Comparison of ENCODE assay signal across 2 cellular contexts in the genomic region with DNA sequence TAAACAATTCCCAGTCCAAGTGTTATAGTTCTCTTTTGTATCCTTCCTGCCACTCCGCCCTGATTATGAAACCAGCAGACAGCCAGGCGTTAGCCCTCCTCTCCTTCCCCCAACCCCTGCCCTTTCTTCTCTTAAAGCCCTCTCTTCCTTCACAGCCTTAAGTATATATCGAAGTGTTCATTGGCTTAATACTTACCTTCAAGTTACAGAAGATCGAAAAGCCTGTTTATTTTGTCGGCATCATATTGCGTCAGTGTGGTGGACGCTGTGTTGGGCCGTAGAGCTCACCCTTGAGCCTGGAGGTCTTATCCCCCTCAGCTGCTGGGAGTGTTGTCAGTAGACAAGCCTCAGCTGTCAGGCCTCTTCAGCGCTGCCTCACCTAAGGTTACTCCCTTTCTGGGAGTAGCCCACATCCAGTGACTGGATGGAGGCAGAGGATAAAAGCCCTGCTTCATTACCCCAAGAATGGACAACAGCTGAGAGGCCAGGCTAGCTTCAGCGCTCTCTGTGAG.
TF ChIP-seq lines count a peak whose summit lies in the region.

No MANE protein-coding gene starts in this region.

TF ChIP-seq in WTC11, 78 proteins besides CTCF, POLR2A, EP300 and RAD21 (continued from another document):
- TF ChIP-seq, protein P1, sequence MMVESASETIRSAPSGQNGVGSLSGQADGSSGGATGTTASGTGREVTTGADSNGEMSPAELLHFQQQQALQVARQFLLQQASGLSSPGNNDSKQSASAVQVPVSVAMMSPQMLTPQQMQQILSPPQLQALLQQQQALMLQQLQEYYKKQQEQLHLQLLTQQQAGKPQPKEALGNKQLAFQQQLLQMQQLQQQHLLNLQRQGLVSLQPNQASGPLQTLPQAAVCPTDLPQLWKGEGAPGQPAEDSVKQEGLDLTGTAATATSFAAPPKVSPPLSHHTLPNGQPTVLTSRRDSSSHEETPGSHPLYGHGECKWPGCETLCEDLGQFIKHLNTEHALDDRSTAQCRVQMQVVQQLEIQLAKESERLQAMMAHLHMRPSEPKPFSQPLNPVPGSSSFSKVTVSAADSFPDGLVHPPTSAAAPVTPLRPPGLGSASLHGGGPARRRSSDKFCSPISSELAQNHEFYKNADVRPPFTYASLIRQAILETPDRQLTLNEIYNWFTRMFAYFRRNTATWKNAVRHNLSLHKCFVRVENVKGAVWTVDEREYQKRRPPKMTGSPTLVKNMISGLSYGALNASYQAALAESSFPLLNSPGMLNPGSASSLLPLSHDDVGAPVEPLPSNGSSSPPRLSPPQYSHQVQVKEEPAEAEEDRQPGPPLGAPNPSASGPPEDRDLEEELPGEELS (CRISPR knock-in tag; IDR thresholded peaks at IDR 0.05), result no peak
- TF ChIP-seq CREM (CRISPR knock-in tag; IDR thresholded peaks at IDR 0.05), result no peak
- TF ChIP-seq SP1 (CRISPR knock-in tag; conservative IDR thresholded peaks at IDR 0.05), result no peak
- TF ChIP-seq NFE2L1 (CRISPR knock-in tag; IDR thresholded peaks at IDR 0.05), result no peak
- TF ChIP-seq ATF6 (CRISPR knock-in tag; IDR thresholded peaks at IDR 0.05), result no peak
- no peak for TF ChIP-seq KAT7 (CRISPR knock-in tag; IDR thresholded peaks at IDR 0.05; ENCODE audit: borderline replicate concordance)
- no peak for TF ChIP-seq NFYB (CRISPR knock-in tag; conservative IDR thresholded peaks at IDR 0.05; ENCODE audit: low read depth)
- TF ChIP-seq, protein P2, sequence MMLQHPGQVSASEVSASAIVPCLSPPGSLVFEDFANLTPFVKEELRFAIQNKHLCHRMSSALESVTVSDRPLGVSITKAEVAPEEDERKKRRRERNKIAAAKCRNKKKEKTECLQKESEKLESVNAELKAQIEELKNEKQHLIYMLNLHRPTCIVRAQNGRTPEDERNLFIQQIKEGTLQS (CRISPR knock-in tag; conservative IDR thresholded peaks at IDR 0.05), result no peak
- no peak for TF ChIP-seq EMX1 (CRISPR knock-in tag; IDR thresholded peaks at IDR 0.05)

TF ChIP-seq in SK-N-SH treated with all-trans-retinoic acid at 6 μM for 48 hours, 23 proteins besides CTCF, POLR2A, EP300 and RAD21 (continued from another document):
- TF ChIP-seq, protein P3, sequence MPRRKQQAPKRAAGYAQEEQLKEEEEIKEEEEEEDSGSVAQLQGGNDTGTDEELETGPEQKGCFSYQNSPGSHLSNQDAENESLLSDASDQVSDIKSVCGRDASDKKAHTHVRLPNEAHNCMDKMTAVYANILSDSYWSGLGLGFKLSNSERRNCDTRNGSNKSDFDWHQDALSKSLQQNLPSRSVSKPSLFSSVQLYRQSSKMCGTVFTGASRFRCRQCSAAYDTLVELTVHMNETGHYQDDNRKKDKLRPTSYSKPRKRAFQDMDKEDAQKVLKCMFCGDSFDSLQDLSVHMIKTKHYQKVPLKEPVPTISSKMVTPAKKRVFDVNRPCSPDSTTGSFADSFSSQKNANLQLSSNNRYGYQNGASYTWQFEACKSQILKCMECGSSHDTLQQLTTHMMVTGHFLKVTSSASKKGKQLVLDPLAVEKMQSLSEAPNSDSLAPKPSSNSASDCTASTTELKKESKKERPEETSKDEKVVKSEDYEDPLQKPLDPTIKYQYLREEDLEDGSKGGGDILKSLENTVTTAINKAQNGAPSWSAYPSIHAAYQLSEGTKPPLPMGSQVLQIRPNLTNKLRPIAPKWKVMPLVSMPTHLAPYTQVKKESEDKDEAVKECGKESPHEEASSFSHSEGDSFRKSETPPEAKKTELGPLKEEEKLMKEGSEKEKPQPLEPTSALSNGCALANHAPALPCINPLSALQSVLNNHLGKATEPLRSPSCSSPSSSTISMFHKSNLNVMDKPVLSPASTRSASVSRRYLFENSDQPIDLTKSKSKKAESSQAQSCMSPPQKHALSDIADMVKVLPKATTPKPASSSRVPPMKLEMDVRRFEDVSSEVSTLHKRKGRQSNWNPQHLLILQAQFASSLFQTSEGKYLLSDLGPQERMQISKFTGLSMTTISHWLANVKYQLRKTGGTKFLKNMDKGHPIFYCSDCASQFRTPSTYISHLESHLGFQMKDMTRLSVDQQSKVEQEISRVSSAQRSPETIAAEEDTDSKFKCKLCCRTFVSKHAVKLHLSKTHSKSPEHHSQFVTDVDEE (CRISPR knock-in tag; IDR thresholded peaks at IDR 0.05), result no peak
- TF ChIP-seq ISL1 (CRISPR knock-in tag; IDR thresholded peaks at IDR 0.05) (no peak), TOX (CRISPR knock-in tag; IDR thresholded peaks at IDR 0.05; ENCODE audit: borderline replicate concordance) (no peak), ESRRG (CRISPR knock-in tag; IDR thresholded peaks at IDR 0.05) (no peak), PPARA (CRISPR knock-in tag; IDR thresholded peaks at IDR 0.05; ENCODE audit: borderline replicate concordance) (no peak), ZFP30 (CRISPR knock-in tag; IDR thresholded peaks at IDR 0.05) (no peak), BACH2 (CRISPR knock-in tag; IDR thresholded peaks at IDR 0.05; ENCODE audit: borderline replicate concordance) (no peak), GLIS3 (CRISPR knock-in tag; IDR thresholded peaks at IDR 0.05) (no peak), TCF4 (CRISPR knock-in tag; IDR thresholded peaks at IDR 0.05; ENCODE audit: borderline replicate concordance) (no peak), SNAI2 (CRISPR knock-in tag; IDR thresholded peaks at IDR 0.05) (no peak), ZC3H10 (CRISPR knock-in tag; IDR thresholded peaks at IDR 0.05) (no peak), ZNF565 (CRISPR knock-in tag; conservative IDR thresholded peaks at IDR 0.05; ENCODE audit: low read depth) (no peak), ZNF8 (CRISPR knock-in tag; IDR thresholded peaks at IDR 0.05) (no peak)
- TF ChIP-seq, protein P4, sequence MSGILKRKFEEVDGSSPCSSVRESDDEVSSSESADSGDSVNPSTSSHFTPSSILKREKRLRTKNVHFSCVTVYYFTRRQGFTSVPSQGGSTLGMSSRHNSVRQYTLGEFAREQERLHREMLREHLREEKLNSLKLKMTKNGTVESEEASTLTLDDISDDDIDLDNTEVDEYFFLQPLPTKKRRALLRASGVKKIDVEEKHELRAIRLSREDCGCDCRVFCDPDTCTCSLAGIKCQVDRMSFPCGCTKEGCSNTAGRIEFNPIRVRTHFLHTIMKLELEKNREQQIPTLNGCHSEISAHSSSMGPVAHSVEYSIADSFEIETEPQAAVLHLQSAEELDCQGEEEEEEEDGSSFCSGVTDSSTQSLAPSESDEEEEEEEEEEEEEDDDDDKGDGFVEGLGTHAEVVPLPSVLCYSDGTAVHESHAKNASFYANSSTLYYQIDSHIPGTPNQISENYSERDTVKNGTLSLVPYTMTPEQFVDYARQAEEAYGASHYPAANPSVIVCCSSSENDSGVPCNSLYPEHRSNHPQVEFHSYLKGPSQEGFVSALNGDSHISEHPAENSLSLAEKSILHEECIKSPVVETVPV (CRISPR knock-in tag; IDR thresholded peaks at IDR 0.05), result no peak
